18 cellular contexts compared by ENCODE assay signal in genomic region chr13:109738298-109738746, GRCh38. TPM values are rescaled to one million over a fixed set of nuclear protein-coding genes. Genes with fewer than 3 reads are reported as not detected.
DNase-seq lines count a peak whose midpoint lies in the region; ATAC-seq and TF ChIP-seq lines count a peak whose summit lies in the region.
"Had no signal": no experiment of that assay in that cellular context is flagged by ENCODE, and none has a peak within 500 bp of the region (broad histone marks: within the 10 kb centered on the region; RNA-seq: fewer than 3 reads in every experiment).

No MANE protein-coding gene starts in this region.

- H4K20me1 ChIP-seq in H9 (ENCODE audit: control insufficient read depth, insufficient read depth, insufficient read length): no peaks in the 10 kb centered on the region

- H3K4me1 Mint-ChIP-seq in MCF 10A (ENCODE audit: insufficient read depth, unreplicated experiment) (peaks cover 29% of the 10 kb centered on the region), H9 (peaks cover 3 to 7% of the 10 kb centered on the region in 2 experiments; a peak in 2 of 4 replicates)

- H4K8ac ChIP-seq in H9 (replicated peaks; ENCODE audit: insufficient read length, low read depth, low read length): no peak overlapping the region

- no peak overlapping the region for H3K4ac ChIP-seq in H9 (ENCODE audit: low read depth, low read length)

- no peak overlapping the region for H2BK5ac ChIP-seq in H9 (ENCODE audit: insufficient read length, low read length)

- no peak overlapping the region for H2BK12ac ChIP-seq in H9 (ENCODE audit: insufficient read length, low read depth, low read length)

- H3K27ac Mint-ChIP-seq in MCF 10A (ENCODE audit: low read depth, unreplicated experiment): peak overlapping the region; percentile 28
- no peak overlapping the region; a peak in 1 of 7 replicates for H3K27ac Mint-ChIP-seq in H9

- H3K18ac ChIP-seq in H9 (ENCODE audit: insufficient read length, low read depth, low read length): no peak overlapping the region

- H3K9me3 ChIP-seq in upper lobe of right lung (no peaks in the 10 kb centered on the region), colonic mucosa (no peaks in the 10 kb centered on the region), H9 (ENCODE audit: control insufficient read depth, low read depth, low read length) (no peaks in the 10 kb centered on the region)
- H3K9me3 ChIP-seq: Peyer's patch had no signal

- H2BK15ac ChIP-seq in H9 (ENCODE audit: low read depth, low read length): no peak overlapping the region

- H3K23ac ChIP-seq in H9 (ENCODE audit: insufficient read length, low read depth, low read length): no peak overlapping the region

- H3K27ac ChIP-seq in foreskin keratinocyte (peak overlapping the region; percentile 56), upper lobe of right lung (no peak overlapping the region), colonic mucosa (no peak overlapping the region), H9 (ENCODE audit: insufficient read length, low read depth, low read length) (no peak overlapping the region)
- H3K27ac ChIP-seq: HL-60, Peyer's patch had no signal

- H4K5ac ChIP-seq in H9 (ENCODE audit: insufficient read length, low read depth, low read length): no peak overlapping the region

- TF ChIP-seq CTCF in MCF 10A (IDR thresholded peaks at IDR 0.05; ENCODE audit: unreplicated experiment) (no peak), foreskin keratinocyte (conservative IDR thresholded peaks at IDR 0.05) (peak; percentile 21), upper lobe of right lung (IDR thresholded peaks at IDR 0.05) (no peak), colonic mucosa (IDR thresholded peaks at IDR 0.05) (no peak), H9 (conservative IDR thresholded peaks at IDR 0.05) (no peak)

- no TSS peak for BruUV-seq in MCF 10A (replicated peaks; lab: Mats Ljungman, UMichigan)

- ATAC-seq in foreskin keratinocyte: peak; percentile 89
- ATAC-seq in upper lobe of right lung: peak; percentile 75
- ATAC-seq in HG03521 (IDR thresholded peaks at IDR 0.05; ENCODE audit: unreplicated experiment): no peak
- ATAC-seq: SK-N-SH treated with all-trans-retinoic acid at 6 μM for 48 hours had no signal

- DNase-seq in MV-4-11 (lab: John Stamatoyannopoulos, UW): peak; percentile 80
- DNase-seq in MCF 10A (ENCODE audit: unreplicated experiment): peak; percentile 39
- peak; percentile 96 to 97 for DNase-seq in foreskin keratinocyte
- no peak for DNase-seq in upper lobe of right lung
- DNase-seq in colonic mucosa: no peak
- no peak for DNase-seq in H9
- DNase-seq: COR-L47, H7, NCI-H1436, NCI-H2029 treated with DMSO at 0.1 percent for 48 hours, NCI-H510A treated with DMSO at 0.1 percent for 48 hours, NCI-H82, Peyer's patch, SHP77 treated with DMSO at 0.1 percent for 48 hours had no signal

- CTCF ChIA-PET in MCF 10A (lab: Yijun Ruan, JAX): no interaction called here

- H3K9me3 Mint-ChIP-seq in MCF 10A (ENCODE audit: unreplicated experiment): no peaks in the 10 kb centered on the region
- no peaks in the 10 kb centered on the region for H3K9me3 Mint-ChIP-seq in H9

- H3K9ac ChIP-seq in colonic mucosa (ENCODE audit: low read depth in 2 of 2, low read length in 2 of 2) (no peak overlapping the region), H9 (ENCODE audit: extremely low read depth, insufficient read length, low read length) (no peak overlapping the region)

- POLR2A ChIA-PET in MCF 10A (lab: Yijun Ruan, JAX): interaction anchor here (0.6 kb wide), 1 partner anchor 330 kb away, joined by 3 read pairs; no protein-coding TSS in a partner anchor

- no peaks in the 10 kb centered on the region for H3K79me1 ChIP-seq in H9 (ENCODE audit: insufficient read depth, low read depth, low read length, poor library complexity, severe bottlenecking)

- H3K14ac ChIP-seq in H9 (ENCODE audit: insufficient read depth, low read length): no peak overlapping the region

- H4K91ac ChIP-seq in H9 (ENCODE audit: insufficient read length, low read depth, low read length): no peak overlapping the region

- H3K27me3 Mint-ChIP-seq in MCF 10A (ENCODE audit: insufficient read depth, unreplicated experiment): no peaks in the 10 kb centered on the region
- no peaks in the 10 kb centered on the region; the same call in 1 of the 2 replicates for H3K27me3 Mint-ChIP-seq in H9 (ENCODE audit: low read depth)

- H3K4me1 ChIP-seq in foreskin keratinocyte (peaks cover 27% of the 10 kb centered on the region), upper lobe of right lung (no peaks in the 10 kb centered on the region), colonic mucosa (no peaks in the 10 kb centered on the region), H9 (ENCODE audit: insufficient read depth, low read length) (no peaks in the 10 kb centered on the region)
- H3K4me1 ChIP-seq: Peyer's patch had no signal

- H3K23me2 ChIP-seq in H9 (ENCODE audit: insufficient read length, low read depth, low read length, poor library complexity, severe bottlenecking): no peaks in the 10 kb centered on the region

- no peak overlapping the region for H2BK20ac ChIP-seq in H9 (ENCODE audit: low read depth, low read length, poor library complexity, severe bottlenecking)

- H3K4me3 ChIP-seq in upper lobe of right lung: no peak overlapping the region
- no peak overlapping the region for H3K4me3 ChIP-seq in colonic mucosa
- H3K4me3 ChIP-seq: Peyer's patch had no signal

- peaks cover 5% of the 10 kb centered on the region for H3K36me3 Mint-ChIP-seq in MCF 10A (ENCODE audit: insufficient read depth, unreplicated experiment)
- H3K36me3 Mint-ChIP-seq in H9 (ENCODE audit: insufficient read depth in 1 of 3, low read depth in 3 of 3): no peaks in the 10 kb centered on the region; a peak in 1 of 7 replicates
- H3K36me3 Mint-ChIP-seq: CD14-positive monocyte had no signal

- no peak overlapping the region for H3K56ac ChIP-seq in H9 (ENCODE audit: insufficient read length, low read depth, low read length)

- no peak overlapping the region for H2AFZ ChIP-seq in H9 (ENCODE audit: low read length)

- H2AK5ac ChIP-seq in H9 (ENCODE audit: insufficient read length, low read length): no peak overlapping the region

- H3T11ph ChIP-seq in H9 (ENCODE audit: low read length): no peak overlapping the region

- no peaks in the 10 kb centered on the region for H3K27me3 ChIP-seq in foreskin keratinocyte
- H3K27me3 ChIP-seq in upper lobe of right lung: no peaks in the 10 kb centered on the region
- no peaks in the 10 kb centered on the region for H3K27me3 ChIP-seq in colonic mucosa
- H3K27me3 ChIP-seq in H9 (ENCODE audit: insufficient read depth, low read length): no peaks in the 10 kb centered on the region
- H3K27me3 ChIP-seq: Peyer's patch had no signal

- no peaks in the 10 kb centered on the region for H3K79me2 ChIP-seq in H9 (ENCODE audit: insufficient read depth, low read length)

- H3K4me3 Mint-ChIP-seq in MCF 10A (ENCODE audit: unreplicated experiment): peak overlapping the region; percentile 52
- H3K4me3 Mint-ChIP-seq in H9: no peak overlapping the region
- H3K4me3 Mint-ChIP-seq: CD14-positive monocyte had no signal

- H3K36me3 ChIP-seq in upper lobe of right lung (no peaks in the 10 kb centered on the region), colonic mucosa (no peaks in the 10 kb centered on the region)
- H3K36me3 ChIP-seq: Peyer's patch had no signal

- no peak overlapping the region for H2BK120ac ChIP-seq in H9 (ENCODE audit: low read depth, low read length, poor library complexity, severe bottlenecking)

- WGBS in H9 (ENCODE audit: extremely low coverage, insufficient read length, low lambda C conversion rate): no CpG with 5 or more reads among the region's 14 CpGs

- H3K4me2 ChIP-seq in H9 (ENCODE audit: insufficient read depth, insufficient read length, low read length): no peak overlapping the region

- intact Hi-C loops in MCF 10A (cut with micrococcal nuclease) (no loop called here), upper lobe of right lung (cut with DNase I) (no loop called here), colonic mucosa (cut with DNase I) (no loop called here)

RNA-seq across cellular contexts. Expression of gene IRS2, which starts 48.1 kb away (rescaled TPM):
- total RNA-seq in MCF 10A (2022): 41.8 and 48.5 TPM in 2 replicates
- total RNA-seq in foreskin keratinocyte: 4.3 and 4.5 TPM in 2 replicates
- 2.0 and 2.1 TPM in 2 replicates for polyA plus RNA-seq in foreskin keratinocyte
- 43.8 TPM for total RNA-seq in upper lobe of right lung
- 10 to 100 TPM in 1 of 2 donors, 1 to 10 TPM in 1; 6.7 to 23.0 TPM for total RNA-seq in colonic mucosa
- total RNA-seq in H9 (2021): 10.0 and 10.1 TPM in 2 replicates

Comparison
In these comparisons a context has a peak if more than half of its experiments do, and no peak if none do; other contexts are left out.
1. DNase-seq: peak in MV-4-11 (single experiment), MCF 10A (single experiment) and foreskin keratinocyte (2 of 2); none in upper lobe of right lung (single experiment), colonic mucosa (single experiment) and H9 (single experiment).